Comparison of ENCODE assay signal across 18 cellular contexts in the genomic region with DNA sequence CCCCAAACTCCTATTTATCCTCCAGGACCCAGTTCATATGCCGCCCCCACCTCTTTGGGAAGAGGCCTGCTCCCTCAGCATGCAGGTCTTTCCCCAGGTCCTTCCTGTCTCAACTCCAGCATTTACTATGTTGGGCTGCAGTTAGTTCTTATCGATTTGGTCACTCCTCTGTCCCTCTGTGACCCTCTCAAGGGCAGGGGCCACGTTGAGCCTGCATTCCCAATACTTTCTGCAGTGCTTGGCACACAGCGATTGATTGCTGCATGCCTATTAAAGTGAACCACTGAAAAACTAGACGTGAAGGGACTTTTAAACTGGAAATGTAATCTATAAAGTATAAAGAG.
DNase-seq lines count a peak whose midpoint lies in the region; ATAC-seq and TF ChIP-seq lines count a peak whose summit lies in the region.
"Had no signal": no experiment of that assay in that cellular context is flagged by ENCODE, and none has a peak within 500 bp of the region (broad histone marks: within the 10 kb centered on the region; RNA-seq: fewer than 3 reads in every experiment).

No MANE protein-coding gene starts in this region.

- peaks cover 1% of the 10 kb centered on the region for H3K9me3 Mint-ChIP-seq in activated naive CD4-positive, alpha-beta T cell treated with anti-CD3 and anti-CD28 coated beads for 36 hours
- no peaks in the 10 kb centered on the region for H3K9me3 Mint-ChIP-seq in activated naive CD8-positive, alpha-beta T cell treated with anti-CD3 and anti-CD28 coated beads for 36 hours

- peak overlapping the region; percentile 98 for H3K27ac Mint-ChIP-seq in activated naive CD4-positive, alpha-beta T cell treated with anti-CD3 and anti-CD28 coated beads for 36 hours
- H3K27ac Mint-ChIP-seq in activated naive CD8-positive, alpha-beta T cell treated with anti-CD3 and anti-CD28 coated beads for 36 hours: peak overlapping the region; percentile 91
- H3K27ac Mint-ChIP-seq: nephron; stimulated activated memory B cell treated with anti-CD40 and anti-IgM and Interleukin-4, amounts not matched to agents 10 μg/mL and 1 μg/mL and 100 μg/mL, for 72 hours had no signal

- H3K4me3 Mint-ChIP-seq in activated naive CD4-positive, alpha-beta T cell treated with anti-CD3 and anti-CD28 coated beads for 36 hours: no peak overlapping the region
- H3K4me3 Mint-ChIP-seq in activated naive CD8-positive, alpha-beta T cell treated with anti-CD3 and anti-CD28 coated beads for 36 hours: no peak overlapping the region
- H3K4me3 Mint-ChIP-seq: nephron; stimulated activated memory B cell treated with anti-CD40 and anti-IgM and Interleukin-4, amounts not matched to agents 10 μg/mL and 1 μg/mL and 100 μg/mL, for 72 hours had no signal

- peak overlapping the region; percentile 20 for H3K27ac ChIP-seq in lower lobe of right lung
- H3K27ac ChIP-seq in suprapubic skin: peak overlapping the region; percentile 52
- H3K27ac ChIP-seq: SJSA1 had no signal

- no peak for DNase-seq in activated naive CD4-positive, alpha-beta T cell treated with anti-CD3 and anti-CD28 coated beads for 36 hours
- DNase-seq in activated naive CD4-positive, alpha-beta T cell treated with Interleukin-2 at 50 U/mL for 16 hours: no peak
- no peak for DNase-seq in activated naive CD8-positive, alpha-beta T cell treated with anti-CD3 and anti-CD28 coated beads for 36 hours
- no peak for DNase-seq in lower lobe of right lung
- no peak for DNase-seq in suprapubic skin (ENCODE audit: low spot score in 2 of 2)
- DNase-seq: activated CD4-positive, CD25-positive, alpha-beta regulatory T cell treated with anti-CD3 and anti-CD28 coated beads, Interleukin-2, amount 50 U/mL, for 72 hours; DMS79 treated with DMSO at 0.1 percent for 48 hours; mammary epithelial cell; NCI-H2227 treated with DMSO at 0.1 percent for 48 hours; PC-3; T1000; upper lobe of left lung had no signal

- H3K36me3 Mint-ChIP-seq in activated naive CD4-positive, alpha-beta T cell treated with anti-CD3 and anti-CD28 coated beads for 36 hours (ENCODE audit: low read depth): peaks cover 5% of the 10 kb centered on the region
- peaks cover 2% of the 10 kb centered on the region for H3K36me3 Mint-ChIP-seq in activated naive CD8-positive, alpha-beta T cell treated with anti-CD3 and anti-CD28 coated beads for 36 hours
- H3K36me3 Mint-ChIP-seq: stimulated activated memory B cell treated with anti-CD40 and anti-IgM and Interleukin-4, amounts not matched to agents 10 μg/mL and 1 μg/mL and 100 μg/mL, for 72 hours had no signal

- H3K9me3 ChIP-seq in lower lobe of right lung: no peaks in the 10 kb centered on the region
- H3K9me3 ChIP-seq in suprapubic skin: no peaks in the 10 kb centered on the region
- H3K9me3 ChIP-seq: SJSA1, upper lobe of left lung had no signal

- CTCF ChIA-PET in activated naive CD4-positive, alpha-beta T cell treated with anti-CD3 and anti-CD28 coated beads for 36 hours (lab: Charles Lee): no interaction called here

- TF ChIP-seq CTCF in lower lobe of right lung (IDR thresholded peaks at IDR 0.05): no peak
- no peak for TF ChIP-seq CTCF in suprapubic skin (IDR thresholded peaks at IDR 0.05)

- intact Hi-C loops in activated naive CD4-positive, alpha-beta T cell treated with anti-CD3 and anti-CD28 coated beads for 36 hours (cut with micrococcal nuclease): loop anchor here (1.0 to 10.0 kb wide), 11 partner anchors 25 to 1264 kb away; a partner anchor contains a TSS
- intact Hi-C loops in lower lobe of right lung (cut with DNase I): no loop called here

- no peak for ATAC-seq in lower lobe of right lung
- ATAC-seq in GM19324 (IDR thresholded peaks at IDR 0.05; ENCODE audit: low FRiP score, unreplicated experiment): no peak
- ATAC-seq in HG02938 (IDR thresholded peaks at IDR 0.05; ENCODE audit: unreplicated experiment): no peak
- ATAC-seq in HG02884 (IDR thresholded peaks at IDR 0.05; ENCODE audit: unreplicated experiment): no peak
- ATAC-seq: PC-3 had no signal

- WGBS in suprapubic skin: 50% methylated on average over 5 of the region's 5 CpGs

- no peak for TF ChIP-seq EP300 in suprapubic skin (IDR thresholded peaks at IDR 0.05)

- H3K4me3 ChIP-seq in lower lobe of right lung (no peak overlapping the region), suprapubic skin (no peak overlapping the region)
- H3K4me3 ChIP-seq: SJSA1, upper lobe of left lung had no signal

- TF ChIP-seq POLR2A in suprapubic skin (IDR thresholded peaks at IDR 0.05): no peak

- no peaks in the 10 kb centered on the region for H3K27me3 ChIP-seq in lower lobe of right lung (ENCODE audit: low read depth)
- no peaks in the 10 kb centered on the region for H3K27me3 ChIP-seq in suprapubic skin
- H3K27me3 ChIP-seq: SJSA1, upper lobe of left lung had no signal

- H3K4me1 ChIP-seq in lower lobe of right lung (peaks cover 22% of the 10 kb centered on the region), suprapubic skin (peaks cover 74% of the 10 kb centered on the region)
- H3K4me1 ChIP-seq: SJSA1 had no signal

- H3K4me1 Mint-ChIP-seq in activated naive CD4-positive, alpha-beta T cell treated with anti-CD3 and anti-CD28 coated beads for 36 hours (ENCODE audit: low read depth): peaks cover 74% of the 10 kb centered on the region
- peaks cover 61% of the 10 kb centered on the region for H3K4me1 Mint-ChIP-seq in activated naive CD8-positive, alpha-beta T cell treated with anti-CD3 and anti-CD28 coated beads for 36 hours

- no peaks in the 10 kb centered on the region for H3K27me3 Mint-ChIP-seq in activated naive CD4-positive, alpha-beta T cell treated with anti-CD3 and anti-CD28 coated beads for 36 hours (ENCODE audit: low read depth)
- H3K27me3 Mint-ChIP-seq in activated naive CD8-positive, alpha-beta T cell treated with anti-CD3 and anti-CD28 coated beads for 36 hours: no peaks in the 10 kb centered on the region
- H3K27me3 Mint-ChIP-seq: stimulated activated memory B cell treated with anti-CD40 and anti-IgM and Interleukin-4, amounts not matched to agents 10 μg/mL and 1 μg/mL and 100 μg/mL, for 72 hours had no signal

- H3K36me3 ChIP-seq in lower lobe of right lung (no peaks in the 10 kb centered on the region), suprapubic skin (no peaks in the 10 kb centered on the region)
- H3K36me3 ChIP-seq: SJSA1, upper lobe of left lung had no signal
